In the genomic region with DNA sequence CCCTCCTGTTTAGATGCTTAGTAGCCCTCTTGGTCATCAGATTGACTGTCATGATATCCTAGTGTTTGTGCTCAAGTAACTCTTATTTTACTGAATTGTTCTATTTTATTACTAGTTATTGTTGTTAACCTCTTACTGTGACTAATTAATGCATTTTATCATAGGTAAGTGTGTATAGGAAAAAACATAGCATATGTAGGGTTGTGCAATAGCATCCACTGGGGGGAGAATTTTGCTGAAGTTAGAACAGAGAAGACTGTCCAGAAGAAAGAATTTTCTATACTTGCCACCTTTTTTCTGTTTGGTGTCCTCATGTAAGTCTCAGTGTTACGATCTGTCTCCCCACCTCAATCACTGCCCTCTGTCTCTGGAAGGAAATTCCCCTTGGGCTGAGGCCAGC, we compare ENCODE assay signal across 19 cellular contexts.
A peak's percentile ranks its signal among the peaks of the same experiment; 100 is the strongest.
DNase-seq lines count a peak whose midpoint lies in the region; ATAC-seq, FAIRE-seq and TF ChIP-seq lines count a peak whose summit lies in the region.
"Had no signal": no experiment of that assay in that cellular context is flagged by ENCODE, and none has a peak within 500 bp of the region (broad histone marks: within the 10 kb centered on the region; RNA-seq: fewer than 3 reads in every experiment).

No MANE protein-coding gene starts in this region.

- H4K20me1 ChIP-seq in BLaER1 (no peaks in the 10 kb centered on the region), IMR-90 (ENCODE audit: insufficient read depth, low read length) (no peaks in the 10 kb centered on the region), OCI-LY7 (ENCODE audit: insufficient read depth, low read length) (no peaks in the 10 kb centered on the region)

- no CpG with 5 or more reads among the region's 1 CpG for WGBS in IMR-90 (ENCODE audit: extremely low coverage in 2 of 2, insufficient read length in 1 of 2), 2 experiments
- 70 to 79% (median 75%) methylated on average over 1 of the region's 1 CpG for WGBS in small intestine, 3 donors

- H4K91ac ChIP-seq in IMR-90 (ENCODE audit: insufficient read depth, low read depth, low read length), result no peak overlapping the region

- no peak overlapping the region for H4K5ac ChIP-seq in IMR-90 (ENCODE audit: low read depth, low read length)

- intact Hi-C loops in IMR-90 (cut with micrococcal nuclease), result no loop called here
- intact Hi-C loops in OCI-LY7 (cut with micrococcal nuclease; ENCODE audit: unreplicated experiment), result no loop called here

- H3K23ac ChIP-seq in IMR-90 (ENCODE audit: low read depth, low read length), result no peak overlapping the region

- H2BK120ac ChIP-seq in IMR-90 (ENCODE audit: low read depth, low read length), result no peak overlapping the region

- TF ChIP-seq CTCF in IMR-90 (conservative IDR thresholded peaks at IDR 0.05; ENCODE audit: low read depth, low read length) (no peak), OCI-LY7 (conservative IDR thresholded peaks at IDR 0.05; ENCODE audit: low read length) (peak; percentile 31; the same call in 1 of the 2 replicates)

- no peak for ATAC-seq in IMR-90 (ENCODE audit: low read depth)
- no peak for ATAC-seq in stimulated activated naive B cell treated with anti-CD40 and anti-IgM and Interleukin-4, amounts not matched to agents 10 μg/mL and 1 μg/mL and 100 μg/mL, for 72 hours (replicated peaks)
- ATAC-seq: CD8-positive, alpha-beta T cell; HCT116 had no signal

- no peak overlapping the region for H3K4ac ChIP-seq in IMR-90 (ENCODE audit: low read depth, low read length)

- H3K27me3 Mint-ChIP-seq in stimulated activated naive B cell treated with anti-CD40 and anti-IgM and Interleukin-4, amounts not matched to agents 10 μg/mL and 1 μg/mL and 100 μg/mL, for 72 hours, result no peaks in the 10 kb centered on the region

- no peak for TF ChIP-seq RAD21 in IMR-90 (IDR thresholded peaks at IDR 0.05; ENCODE audit: low read length)

- H3K4me1 Mint-ChIP-seq in stimulated activated naive B cell treated with anti-CD40 and anti-IgM and Interleukin-4, amounts not matched to agents 10 μg/mL and 1 μg/mL and 100 μg/mL, for 72 hours, result peaks cover 27 to 37% of the 10 kb centered on the region in 2 donors

- H2BK5ac ChIP-seq in IMR-90 (ENCODE audit: low read depth, low read length, poor library complexity, severe bottlenecking), result no peak overlapping the region

- no peaks in the 10 kb centered on the region for H3K9me2 ChIP-seq in OCI-LY7 (ENCODE audit: insufficient read depth, low read length)

- H3K9ac ChIP-seq in BLaER1 (no peak overlapping the region), IMR-90 (ENCODE audit: low read depth, low read length) (no peak overlapping the region)
- H3K9ac ChIP-seq: KMS-11 had no signal

- H3K4me3 ChIP-seq in BLaER1, result no peak overlapping the region
- no peak overlapping the region for H3K4me3 ChIP-seq in IMR-90 (ENCODE audit: insufficient read depth, low read depth, low read length)
- peak overlapping the region; percentile 28 for H3K4me3 ChIP-seq in OCI-LY7 (ENCODE audit: low read depth, low read length, poor library complexity, severe bottlenecking)
- no peak overlapping the region for H3K4me3 ChIP-seq in small intestine (ENCODE audit: low read depth in 1 of 2, low read length in 2 of 2)

- H3K18ac ChIP-seq in IMR-90 (ENCODE audit: low read depth, low read length), result no peak overlapping the region

- H2AK9ac ChIP-seq in IMR-90 (replicated peaks; ENCODE audit: low read depth, low read length, poor library complexity), result no peak overlapping the region

- DNase-seq in IMR-90 (no peak), OCI-LY7 (ENCODE audit: low spot score) (no peak), small intestine (no peak), SW480 (ENCODE audit: low spot score) (no peak), NCI-H1417 (lab: John Stamatoyannopoulos, UW) (no peak)
- DNase-seq in stimulated activated naive B cell treated with anti-CD40 and anti-IgM and Interleukin-4, amounts not matched to agents 10 μg/mL and 1 μg/mL and 100 μg/mL, for 72 hours, result no peak
- DNase-seq: ACHN; CD8-positive, alpha-beta T cell; COR-L47; DMS153; DMS79 treated with DMSO at 0.1 percent for 48 hours; EL had no signal

- BruUV-seq in IMR-90 (replicated peaks; lab: Mats Ljungman, UMichigan) (no TSS peak), OCI-LY7 (replicated peaks; lab: Mats Ljungman, UMichigan) (no TSS peak)

- no peak overlapping the region for H2AK5ac ChIP-seq in IMR-90 (ENCODE audit: low read depth, low read length)

- H3K36me3 ChIP-seq in BLaER1 (no peaks in the 10 kb centered on the region), IMR-90 (ENCODE audit: control insufficient read depth, insufficient read depth, low read length) (no peaks in the 10 kb centered on the region), OCI-LY7 (ENCODE audit: insufficient read depth, low read length) (0 out of 2 replicates have a peak, but pooled peaks cover 3% of the 10 kb centered on the region), small intestine (ENCODE audit: control insufficient read depth in 2 of 2, insufficient read depth in 2 of 2, low read length in 2 of 2) (no peaks in the 10 kb centered on the region)

- H3K4me2 ChIP-seq in BLaER1 (0 out of 2 replicates have a peak overlapping the region, but pooled peaks have one; percentile 9), IMR-90 (ENCODE audit: low read depth, low read length) (no peak overlapping the region), OCI-LY7 (ENCODE audit: low read length) (peak overlapping the region; percentile 73)
- H3K4me2 ChIP-seq: KMS-11 had no signal

- H4K8ac ChIP-seq in IMR-90 (ENCODE audit: low read depth in 2 of 2, low read length in 2 of 2), result no peak overlapping the region

- dilution Hi-C loops in IMR-90 (cut with HindIII; ENCODE audit: low sequenced_read_pairs, unreplicated experiment), result no loop called here

- no peak for TF ChIP-seq POLR2A in IMR-90 (IDR thresholded peaks at IDR 0.05; ENCODE audit: low read depth, low read length)

- no peak overlapping the region for H2BK15ac ChIP-seq in IMR-90 (ENCODE audit: low read depth, low read length)

- peaks cover 63% of the 10 kb centered on the region for H3K4me1 ChIP-seq in BLaER1
- no peaks in the 10 kb centered on the region for H3K4me1 ChIP-seq in IMR-90 (ENCODE audit: control insufficient read depth, insufficient read depth, low read length)
- H3K4me1 ChIP-seq in OCI-LY7 (ENCODE audit: insufficient read depth, low read length, poor library complexity, severe bottlenecking), result peaks cover 49% of the 10 kb centered on the region
- H3K4me1 ChIP-seq in small intestine (ENCODE audit: control insufficient read depth in 2 of 2, insufficient read depth in 1 of 2, low read depth in 1 of 2, low read length in 1 of 2), result no peaks in the 10 kb centered on the region

- CTCF ChIA-PET in IMR-90 (lab: Yijun Ruan, JAX) (no interaction called here), OCI-LY7 (lab: Charles Lee; ENCODE audit: unreplicated experiment) (no interaction called here)

- H3K9me1 ChIP-seq in IMR-90 (ENCODE audit: insufficient read depth, low read length), result no peaks in the 10 kb centered on the region

- no peak overlapping the region for H2BK20ac ChIP-seq in IMR-90 (ENCODE audit: low read depth, low read length)

- in situ Hi-C loops in IMR-90 (cut with MboI; ENCODE audit: low sequenced_read_pairs), result no loop called here

- no peak for FAIRE-seq in small intestine (lab: Jason Lieb, UNC)
- FAIRE-seq: D721Med, G401.6, GM12892 had no signal

- H3K14ac ChIP-seq in IMR-90 (replicated peaks; ENCODE audit: low read depth, low read length), result no peak overlapping the region

- H2AFZ ChIP-seq in IMR-90 (replicated peaks; ENCODE audit: low read length, poor library complexity) (no peak overlapping the region), OCI-LY7 (ENCODE audit: low read length) (no peak overlapping the region; the same call in 1 of the 2 replicates)

- H3K27ac Mint-ChIP-seq in stimulated activated naive B cell treated with anti-CD40 and anti-IgM and Interleukin-4, amounts not matched to agents 10 μg/mL and 1 μg/mL and 100 μg/mL, for 72 hours, result peak overlapping the region; percentile 62
- H3K27ac Mint-ChIP-seq: CD14-positive monocyte; CD8-positive, alpha-beta T cell had no signal

- no peak overlapping the region for H3K56ac ChIP-seq in IMR-90 (ENCODE audit: extremely low read depth, insufficient read depth, low read length)

- no peaks in the 10 kb centered on the region for H3K79me1 ChIP-seq in IMR-90 (ENCODE audit: low read depth in 1 of 2, low read length in 2 of 2)

- H3K36me3 Mint-ChIP-seq in stimulated activated naive B cell treated with anti-CD40 and anti-IgM and Interleukin-4, amounts not matched to agents 10 μg/mL and 1 μg/mL and 100 μg/mL, for 72 hours, result peaks cover 6 to 12% of the 10 kb centered on the region in 2 donors
- H3K36me3 Mint-ChIP-seq: CD14-positive monocyte; CD8-positive, alpha-beta T cell had no signal

- peak overlapping the region in 1 of 2 donors; percentile 76 for H3K4me3 Mint-ChIP-seq in stimulated activated naive B cell treated with anti-CD40 and anti-IgM and Interleukin-4, amounts not matched to agents 10 μg/mL and 1 μg/mL and 100 μg/mL, for 72 hours
- H3K4me3 Mint-ChIP-seq: CD14-positive monocyte; CD8-positive, alpha-beta T cell had no signal

- H3K27ac ChIP-seq in BLaER1 (no peak overlapping the region), IMR-90 (ENCODE audit: insufficient read depth, low read length) (no peak overlapping the region), OCI-LY7 (ENCODE audit: low read depth, low read length, poor library complexity, severe bottlenecking) (no peak overlapping the region), small intestine (ENCODE audit: low read depth in 1 of 2, low read length in 1 of 2) (no peak overlapping the region)
- H3K27ac ChIP-seq: KMS-11 had no signal

- H3K9me3 Mint-ChIP-seq in stimulated activated naive B cell treated with anti-CD40 and anti-IgM and Interleukin-4, amounts not matched to agents 10 μg/mL and 1 μg/mL and 100 μg/mL, for 72 hours, result no peaks in the 10 kb centered on the region
- H3K9me3 Mint-ChIP-seq: CD14-positive monocyte; CD8-positive, alpha-beta T cell had no signal

- POLR2A ChIA-PET in IMR-90 (lab: Charles Lee; ENCODE audit: unreplicated experiment), result no interaction called here
- POLR2A ChIA-PET in OCI-LY7 (lab: Charles Lee), result interaction anchor here (0.8 to 0.9 kb wide), 2 partner anchors 19 to 45 kb away, joined by 3 to 4 read pairs; no protein-coding TSS in a partner anchor

- no peaks in the 10 kb centered on the region for H3K9me3 ChIP-seq in BLaER1
- H3K9me3 ChIP-seq in IMR-90 (ENCODE audit: control insufficient read depth, insufficient read depth, low read length), result no peaks in the 10 kb centered on the region
- no peaks in the 10 kb centered on the region for H3K9me3 ChIP-seq in OCI-LY7 (ENCODE audit: low read length)
- H3K9me3 ChIP-seq in small intestine (ENCODE audit: control insufficient read depth, low read depth), result no peaks in the 10 kb centered on the region

- H3K27me3 ChIP-seq in BLaER1 (no peaks in the 10 kb centered on the region), IMR-90 (ENCODE audit: control insufficient read depth, insufficient read depth, low read length) (peaks cover 4% of the 10 kb centered on the region), small intestine (ENCODE audit: control insufficient read depth in 2 of 2, insufficient read depth in 2 of 2, low read length in 2 of 2) (no peaks in the 10 kb centered on the region)

- H3K79me2 ChIP-seq in OCI-LY7 (ENCODE audit: insufficient read depth, low read depth, low read length), result peaks cover 20% of the 10 kb centered on the region

TF ChIP-seq in IMR-90, 13 proteins besides CTCF, POLR2A, EP300 and RAD21 (continues in another document):
- TF ChIP-seq NFE2L2 (IDR thresholded peaks at IDR 0.05; ENCODE audit: low read depth, low read length), result no peak
- TF ChIP-seq MAFK (IDR thresholded peaks at IDR 0.05; ENCODE audit: low read depth, low read length), result no peak
